In the genomic region with DNA sequence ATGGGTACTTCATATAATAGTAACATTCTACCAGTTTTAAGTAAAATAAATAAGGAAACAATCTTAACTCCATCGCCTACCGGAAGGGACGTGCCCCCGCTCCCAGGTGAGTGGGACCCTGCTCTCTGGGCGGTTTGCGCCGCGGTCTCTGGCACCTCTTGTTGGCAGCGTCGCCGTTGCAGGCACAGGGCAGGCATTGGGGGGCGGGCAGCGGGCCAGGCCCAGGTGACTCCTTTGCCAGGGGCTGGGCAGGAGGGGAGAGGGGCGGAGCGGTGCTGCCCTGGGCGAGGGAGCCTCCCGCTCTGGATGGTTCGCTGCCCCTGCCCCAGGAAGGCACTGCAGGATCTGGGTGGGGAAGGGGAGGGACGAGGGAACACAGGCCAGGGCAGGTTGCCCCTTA, we compare ENCODE assay signal across 7 cellular contexts. TPM values are rescaled to one million over a fixed set of nuclear protein-coding genes. Genes with fewer than 3 reads are reported as not detected.
A peak's percentile ranks its signal among the peaks of the same experiment; 100 is the strongest.
DNase-seq lines count a peak whose midpoint lies in the region; ATAC-seq and TF ChIP-seq lines count a peak whose summit lies in the region.
"Not testable (repeated sequence)": the region's sequence is repeated elsewhere in the genome, so short reads cannot be mapped to it uniquely, and the experiment has no call there.
"Had no signal": no experiment of that assay in that cellular context is flagged by ENCODE, and none has a peak within 500 bp of the region (broad histone marks: within the 10 kb centered on the region; RNA-seq: fewer than 3 reads in every experiment).

No MANE protein-coding gene starts in this region.

- 60% methylated on average over 11 of the region's 19 CpGs for WGBS in right lobe of liver (ENCODE audit: insufficient coverage, low coverage, low lambda C conversion rate, missing lambda C conversion rate)
- 65 to 68% methylated on average over 19 of the region's 19 CpGs for WGBS in thyroid gland, 2 donors

- not testable (repeated sequence) for H3K27me3 ChIP-seq in right lobe of liver, thyroid gland

- H3K9me3 Mint-ChIP-seq in nephron progenitor cell: peaks cover 32% of the 10 kb centered on the region

- not testable (repeated sequence) for TF ChIP-seq CTCF in right lobe of liver (IDR thresholded peaks at IDR 0.05); nephron progenitor cell (IDR thresholded peaks at IDR 0.05); thyroid gland (IDR thresholded peaks at IDR 0.05)

- H3K4me3 Mint-ChIP-seq in nephron progenitor cell: not testable (repeated sequence)

- peaks cover 17% of the 10 kb centered on the region for H3K27me3 Mint-ChIP-seq in nephron progenitor cell (ENCODE audit: low read depth, poor library complexity)

- H3K27ac ChIP-seq in right lobe of liver, thyroid gland: not testable (repeated sequence)

- not testable (repeated sequence) for H3K9me3 ChIP-seq in right lobe of liver, thyroid gland

- not testable (repeated sequence) for H3K36me3 Mint-ChIP-seq in nephron progenitor cell (ENCODE audit: low read depth)

- TF ChIP-seq POLR2A in right lobe of liver (IDR thresholded peaks at IDR 0.05); thyroid gland (IDR thresholded peaks at IDR 0.05): not testable (repeated sequence)

- intact Hi-C loops in left cardiac atrium (cut with DNase I); right lobe of liver (cut with DNase I); sciatic nerve (cut with DNase I); thyroid gland (cut with DNase I): not testable (repeated sequence)

- H3K27ac Mint-ChIP-seq in nephron progenitor cell: not testable (repeated sequence)

- not testable (repeated sequence) for H3K36me3 ChIP-seq in right lobe of liver, thyroid gland

- DNase-seq in activated naive CD4-positive, alpha-beta T cell treated with anti-CD3 and anti-CD28 coated beads, Interleukin-2, amount 50 U/mL, for 16 hours: peak; percentile 13
- DNase-seq in left cardiac atrium (peak; percentile 20), right lobe of liver (peak in 2 of 3 donors; percentile 22 to 61), nephron progenitor cell (peak; percentile 5), sciatic nerve (ENCODE audit: low spot score) (peak; percentile 60), thyroid gland (peak; percentile 10 to 29)

- not testable (repeated sequence) for H3K4me1 ChIP-seq in right lobe of liver, thyroid gland

- not testable (repeated sequence) for H3K4me1 Mint-ChIP-seq in nephron progenitor cell

- not testable (repeated sequence) for H3K4me3 ChIP-seq in right lobe of liver; thyroid gland (replicated peaks in 1 of 3)

- ATAC-seq in left cardiac atrium, right lobe of liver, sciatic nerve: not testable (repeated sequence)

RNA-seq across cellular contexts. Expression of a gene that starts 55.6 kb away (rescaled TPM):
- total RNA-seq in left cardiac atrium: under 1 TPM in 1 of 2 donors, not detected in 1; 0.29 TPM
- 1 to 10 TPM; 3.6 to 9.1 (median 6.0) TPM for total RNA-seq in right lobe of liver
- total RNA-seq in sciatic nerve: 0.31 TPM
- 1 to 10 TPM; 2.8 to 9.7 (median 5.4) TPM for total RNA-seq in thyroid gland
- total RNA-seq: CD4-positive, alpha-beta memory T cell had no signal

Comparison
In these comparisons a context has a peak if more than half of its experiments do, and no peak if none do; other contexts are left out.
1. DNase-seq: peak in every context shown above with its lines; median percentile 60 in sciatic nerve; 42 in right lobe of liver; 20 in left cardiac atrium; 20 in thyroid gland; 13 in activated naive CD4-positive, alpha-beta T cell treated with anti-CD3 and anti-CD28 coated beads, Interleukin-2, amount 50 U/mL, for 16 hours; 5 in nephron progenitor cell.